Comparison of ENCODE assay signal across 1 cellular context in genomic region chr20:19773471-19773870, GRCh38.
TF ChIP-seq lines count a peak whose summit lies in the region.

No MANE protein-coding gene starts in this region.

TF ChIP-seq in A549, 52 proteins besides CTCF, POLR2A, EP300 and RAD21:
- TF ChIP-seq REST (IDR thresholded peaks at IDR 0.05) (peak; percentile 31; the same call in 1 of the 2 replicates), ESRRA (IDR thresholded peaks at IDR 0.05; ENCODE audit: borderline replicate concordance, low read length) (no peak)
